ENCODE assay signal across 30 cellular contexts in genomic region chr2:217751952-217752351, GRCh38.
"Had no signal": no experiment of that assay in that cellular context is flagged by ENCODE, and none has a peak within 500 bp of the region (broad histone marks: within the 10 kb centered on the region; RNA-seq: fewer than 3 reads in every experiment).

No MANE protein-coding gene starts in this region.

- H3K27ac ChIP-seq: brain microvascular endothelial cell, foreskin keratinocyte, VCaP had no signal

- H3K36me3 ChIP-seq: adrenal gland, brain microvascular endothelial cell, heart left ventricle, transverse colon had no signal

- H3K27ac Mint-ChIP-seq: activated CD4-positive, alpha-beta memory T cell treated with anti-CD3 and anti-CD28 coated beads for 36 hours; activated naive CD8-positive, alpha-beta T cell; dendritic cell treated with granulocyte-macrophage colony-stimulating factor and Interleukin-4, amounts not matched to agents 40 ng/mL and 50 ng/mL, for 4 days; memory B cell; progenitor cell of endocrine pancreas; stimulated activated memory B cell treated with anti-CD40 and anti-IgM and Interleukin-4, amounts not matched to agents 10 μg/mL and 1 μg/mL and 100 μg/mL, for 72 hours; T-helper 1 cell treated with Interleukin-12 subunit alpha and Interleukin-12 subunit beta and Interleukin-4 antibody, amounts not matched to agents 30 μg/mL and 1 μg/mL, for 36 hours had no signal

- H3K4me3 Mint-ChIP-seq: activated CD4-positive, alpha-beta memory T cell treated with anti-CD3 and anti-CD28 coated beads for 36 hours; activated naive CD8-positive, alpha-beta T cell; activated T-cell treated with anti-CD3 and anti-CD28 coated beads, Interleukin-2, amount 50 U/mL, for 4 hours; dendritic cell treated with granulocyte-macrophage colony-stimulating factor and Interleukin-4, amounts not matched to agents 40 ng/mL and 50 ng/mL, for 4 days; immature natural killer cell; memory B cell; naive thymus-derived CD8-positive, alpha-beta T cell; stimulated activated memory B cell treated with anti-CD40 and anti-IgM and Interleukin-4, amounts not matched to agents 10 μg/mL and 1 μg/mL and 100 μg/mL, for 72 hours; T-helper 1 cell treated with Interleukin-12 subunit alpha and Interleukin-12 subunit beta and Interleukin-4 antibody, amounts not matched to agents 30 μg/mL and 1 μg/mL, for 36 hours had no signal

- H3K9me3 Mint-ChIP-seq: activated CD4-positive, alpha-beta memory T cell treated with anti-CD3 and anti-CD28 coated beads for 36 hours; activated T-cell treated with anti-CD3 and anti-CD28 coated beads, Interleukin-2, amount 50 U/mL, for 4 hours; dendritic cell treated with granulocyte-macrophage colony-stimulating factor and Interleukin-4, amounts not matched to agents 40 ng/mL and 50 ng/mL, for 4 days; immature natural killer cell; naive thymus-derived CD8-positive, alpha-beta T cell; T-helper 1 cell treated with Interleukin-12 subunit alpha and Interleukin-12 subunit beta and Interleukin-4 antibody, amounts not matched to agents 30 μg/mL and 1 μg/mL, for 36 hours had no signal

- H3K9me3 ChIP-seq: adrenal gland, esophagus muscularis mucosa, heart left ventricle, transverse colon had no signal

- H3K27me3 ChIP-seq: adrenal gland, brain microvascular endothelial cell, esophagus muscularis mucosa had no signal

- H3K4me3 ChIP-seq: adrenal gland, esophagus muscularis mucosa, heart left ventricle, smooth muscle cell, transverse colon had no signal

- H3K27me3 Mint-ChIP-seq: activated CD4-positive, alpha-beta memory T cell treated with anti-CD3 and anti-CD28 coated beads for 36 hours; activated naive CD8-positive, alpha-beta T cell had no signal

- ATAC-seq: activated T-cell treated with anti-CD3 and anti-CD28 coated beads, Interleukin-2, amount 50 U/mL, for 4 hours; foreskin keratinocyte; heart left ventricle; left colon; naive thymus-derived CD8-positive, alpha-beta T cell; stimulated activated memory B cell treated with anti-CD40 and anti-IgM and Interleukin-4, amounts not matched to agents 10 μg/mL and 1 μg/mL and 100 μg/mL, for 72 hours had no signal

- H3K4me1 ChIP-seq: foreskin keratinocyte had no signal

- DNase-seq: activated CD4-positive, alpha-beta memory T cell treated with anti-CD3 and anti-CD28 coated beads for 36 hours; activated CD4-positive, alpha-beta T cell treated with anti-CD3 and anti-CD28 coated beads for 4 hours; activated naive CD4-positive, alpha-beta T cell; activated T-cell treated with anti-CD3 and anti-CD28 coated beads, Interleukin-2, amount 50 U/mL, for 4 hours; brain microvascular endothelial cell; foreskin keratinocyte; heart left ventricle; hypothalamus; immature natural killer cell; kidney; left colon; midbrain; naive thymus-derived CD8-positive, alpha-beta T cell; retina; stimulated activated CD4-positive, alpha-beta T cell treated with anti-CD3 and anti-CD28 coated beads, Interleukin-1b, Interleukin-23, amount 100 ng/mL, for 48 hours; stimulated activated CD4-positive, alpha-beta T cell treated with anti-CD3 and anti-CD28 coated beads, Interleukin-4, amount 100 ng/mL, for 4 hours; stimulated activated CD8-positive, alpha-beta memory T cell treated with anti-CD3 and anti-CD28 coated beads, Interleukin-4, amount 100 ng/mL, for 48 hours; SW 1271; T-helper 9 cell; transverse colon had no signal

- H3K36me3 Mint-ChIP-seq: activated CD4-positive, alpha-beta memory T cell treated with anti-CD3 and anti-CD28 coated beads for 36 hours; activated naive CD8-positive, alpha-beta T cell; immature natural killer cell; naive thymus-derived CD8-positive, alpha-beta T cell had no signal
